ENCODE assay signal across 1 cellular context in the genomic region with DNA sequence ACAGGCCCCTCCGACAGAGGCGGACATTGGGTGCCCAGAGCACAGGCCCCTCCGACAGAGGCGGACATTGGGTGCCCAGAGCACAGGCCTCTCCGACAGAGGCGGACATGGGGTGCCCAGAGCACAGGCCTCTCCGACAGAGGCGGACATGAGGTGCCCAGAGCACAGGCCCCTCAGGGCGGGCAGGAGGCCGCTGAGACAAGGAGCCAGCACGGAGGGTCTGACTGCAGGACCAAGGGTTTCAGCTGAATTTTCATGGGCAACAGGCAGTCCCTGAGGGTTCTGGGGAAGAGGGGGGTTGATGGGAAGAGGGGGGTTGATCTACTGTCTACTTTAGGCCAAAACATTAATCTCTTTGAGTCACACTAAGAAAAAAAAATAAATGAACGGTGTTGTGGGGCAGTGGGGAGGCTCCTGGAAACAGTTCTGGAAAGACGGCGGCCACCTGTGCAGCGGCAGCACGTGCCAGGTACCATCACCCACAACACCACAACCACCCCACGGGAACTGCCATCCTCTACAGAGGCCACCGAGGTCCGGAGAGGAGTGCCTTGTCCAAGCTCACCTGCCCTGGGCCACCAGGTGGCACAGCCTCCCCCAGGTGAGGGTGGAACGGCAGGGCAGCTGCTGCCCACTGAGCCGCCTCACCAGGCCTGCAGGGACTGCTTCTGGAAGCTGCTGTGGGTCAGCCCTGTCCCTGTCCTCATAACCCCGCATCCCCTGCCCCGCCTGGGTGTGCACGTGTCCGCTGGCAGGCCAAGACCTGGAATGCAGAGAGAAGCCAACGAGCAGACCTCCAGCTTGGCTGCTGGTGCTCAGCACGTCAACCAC.
TF ChIP-seq lines count a peak whose summit lies in the region.

No MANE protein-coding gene starts in this region.

TF ChIP-seq in H1, 55 proteins besides CTCF, POLR2A, EP300 and RAD21:
- TF ChIP-seq JUND (IDR thresholded peaks at IDR 0.05; ENCODE audit: low read length) (no peak), EGR1 (IDR thresholded peaks at IDR 0.05; ENCODE audit: borderline replicate concordance, low read depth, low read length) (no peak), SAP30 (IDR thresholded peaks at IDR 0.05; ENCODE audit: insufficient read depth, insufficient replicate concordance, low read length) (no peak), SIX5 (IDR thresholded peaks at IDR 0.05; ENCODE audit: low read depth, low read length) (no peak), ASH2L (IDR thresholded peaks at IDR 0.05; ENCODE audit: low read length) (no peak), CTBP2 (IDR thresholded peaks at IDR 0.05; ENCODE audit: borderline replicate concordance, insufficient read depth, insufficient read length, low read length) (no peak), TAF1 (IDR thresholded peaks at IDR 0.05; ENCODE audit: low read depth, low read length) (no peak), CBX5 (IDR thresholded peaks at IDR 0.05; ENCODE audit: low read depth, low read length) (no peak)
